ENCODE assay signal across 1 cellular context in genomic region chr3:153158184-153158583, GRCh38.
TF ChIP-seq lines count a peak whose summit lies in the region.

No MANE protein-coding gene starts in this region.

TF ChIP-seq in HepG2, 621 proteins besides CTCF, POLR2A, EP300 and RAD21 (continued from another document):
- no peak for TF ChIP-seq HMGXB4 (CRISPR knock-in tag; IDR thresholded peaks at IDR 0.05; ENCODE audit: borderline replicate concordance in 1 of 2, low read depth in 1 of 2)
- no peak for TF ChIP-seq HHEX (CRISPR knock-in tag; IDR thresholded peaks at IDR 0.05)
- TF ChIP-seq SMAD3 (CRISPR knock-in tag; IDR thresholded peaks at IDR 0.05): no peak
- no peak for TF ChIP-seq ZNF383 (CRISPR knock-in tag; IDR thresholded peaks at IDR 0.05; ENCODE audit: borderline replicate concordance)
- no peak for TF ChIP-seq GABPB1 (CRISPR knock-in tag; IDR thresholded peaks at IDR 0.05)
- no peak for TF ChIP-seq ZNF782 (CRISPR knock-in tag; IDR thresholded peaks at IDR 0.05; ENCODE audit: borderline replicate concordance)
- TF ChIP-seq, protein P1, sequence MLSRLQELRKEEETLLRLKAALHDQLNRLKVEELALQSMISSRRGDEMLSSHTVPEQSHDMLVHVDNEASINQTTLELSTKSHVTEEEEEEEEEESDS (CRISPR knock-in tag; IDR thresholded peaks at IDR 0.05; ENCODE audit: borderline replicate concordance): no peak
- no peak for TF ChIP-seq ZSCAN12 (CRISPR knock-in tag; IDR thresholded peaks at IDR 0.05)
- TF ChIP-seq CC2D1A (CRISPR knock-in tag; IDR thresholded peaks at IDR 0.05): no peak
- TF ChIP-seq HOXA5 (CRISPR knock-in tag; IDR thresholded peaks at IDR 0.05): no peak
- TF ChIP-seq, protein P2, sequence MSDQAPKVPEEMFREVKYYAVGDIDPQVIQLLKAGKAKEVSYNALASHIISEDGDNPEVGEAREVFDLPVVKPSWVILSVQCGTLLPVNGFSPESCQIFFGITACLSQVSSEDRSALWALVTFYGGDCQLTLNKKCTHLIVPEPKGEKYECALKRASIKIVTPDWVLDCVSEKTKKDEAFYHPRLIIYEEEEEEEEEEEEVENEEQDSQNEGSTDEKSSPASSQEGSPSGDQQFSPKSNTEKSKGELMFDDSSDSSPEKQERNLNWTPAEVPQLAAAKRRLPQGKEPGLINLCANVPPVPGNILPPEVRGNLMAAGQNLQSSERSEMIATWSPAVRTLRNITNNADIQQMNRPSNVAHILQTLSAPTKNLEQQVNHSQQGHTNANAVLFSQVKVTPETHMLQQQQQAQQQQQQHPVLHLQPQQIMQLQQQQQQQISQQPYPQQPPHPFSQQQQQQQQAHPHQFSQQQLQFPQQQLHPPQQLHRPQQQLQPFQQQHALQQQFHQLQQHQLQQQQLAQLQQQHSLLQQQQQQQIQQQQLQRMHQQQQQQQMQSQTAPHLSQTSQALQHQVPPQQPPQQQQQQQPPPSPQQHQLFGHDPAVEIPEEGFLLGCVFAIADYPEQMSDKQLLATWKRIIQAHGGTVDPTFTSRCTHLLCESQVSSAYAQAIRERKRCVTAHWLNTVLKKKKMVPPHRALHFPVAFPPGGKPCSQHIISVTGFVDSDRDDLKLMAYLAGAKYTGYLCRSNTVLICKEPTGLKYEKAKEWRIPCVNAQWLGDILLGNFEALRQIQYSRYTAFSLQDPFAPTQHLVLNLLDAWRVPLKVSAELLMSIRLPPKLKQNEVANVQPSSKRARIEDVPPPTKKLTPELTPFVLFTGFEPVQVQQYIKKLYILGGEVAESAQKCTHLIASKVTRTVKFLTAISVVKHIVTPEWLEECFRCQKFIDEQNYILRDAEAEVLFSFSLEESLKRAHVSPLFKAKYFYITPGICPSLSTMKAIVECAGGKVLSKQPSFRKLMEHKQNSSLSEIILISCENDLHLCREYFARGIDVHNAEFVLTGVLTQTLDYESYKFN (CRISPR knock-in tag; conservative IDR thresholded peaks at IDR 0.05): peak; percentile 49
TF ChIP-seq in HepG2: peak in this region for 3.
